ENCODE assay signal across 19 cellular contexts in the genomic region with DNA sequence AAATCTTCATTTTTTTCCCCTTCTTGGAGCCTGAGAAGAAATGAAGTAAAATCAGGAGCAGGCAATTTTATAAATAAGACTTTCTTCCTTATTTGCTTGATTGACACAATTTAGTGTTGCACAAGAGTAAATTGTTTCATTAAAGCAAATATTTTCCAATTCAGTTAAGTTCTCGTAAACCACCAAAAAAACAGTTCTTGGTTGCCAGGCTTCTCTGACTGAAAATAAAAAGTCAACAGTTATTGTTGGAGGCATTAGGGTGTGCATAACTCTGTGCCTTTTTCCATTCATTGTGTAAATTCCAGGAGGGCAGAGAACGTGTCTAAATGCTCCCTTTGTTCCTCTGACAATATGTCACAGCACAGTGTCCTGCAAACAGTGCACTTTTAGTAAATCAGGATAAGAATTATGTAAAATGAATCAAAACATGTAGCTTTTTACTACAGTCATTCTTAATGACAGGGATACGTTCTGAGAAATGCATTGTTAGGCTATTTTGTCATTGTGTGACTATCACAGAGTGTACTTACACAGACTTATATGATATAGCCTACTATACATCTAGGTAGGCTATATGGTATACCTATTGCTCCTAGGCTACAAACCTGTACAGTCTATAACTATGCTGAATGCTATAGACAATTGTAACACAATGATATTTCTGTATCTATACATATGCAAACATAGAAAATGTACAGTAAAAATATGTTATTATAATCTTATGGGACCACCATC. TPM values are rescaled to one million over a fixed set of nuclear protein-coding genes. Genes with fewer than 3 reads are reported as not detected.
DNase-seq lines count a peak whose midpoint lies in the region; ATAC-seq, FAIRE-seq and TF ChIP-seq lines count a peak whose summit lies in the region.
"Had no signal": no experiment of that assay in that cellular context is flagged by ENCODE, and none has a peak within 500 bp of the region (broad histone marks: within the 10 kb centered on the region; RNA-seq: fewer than 3 reads in every experiment).

CP (minus strand) TSS at position 47 of the 735 bp plus-strand sequence; CDS start at position 10, 37 bp downstream.

- H3K36me3 ChIP-seq in adipocyte (ENCODE audit: control insufficient read depth, insufficient read depth, low read length, severe bottlenecking): no peaks in the 10 kb centered on the region
- H3K36me3 ChIP-seq: BLaER1 had no signal

- TF ChIP-seq CTCF in retinal pigment epithelial cell (conservative IDR thresholded peaks at IDR 0.05; ENCODE audit: low read depth, low read length): no peak

- peak within 1 kb of the TSS; percentile 58 for H3K4me3 ChIP-seq in adipocyte (ENCODE audit: low read length)
- peak within 1 kb of the TSS; percentile 29 for H3K4me3 ChIP-seq in retinal pigment epithelial cell (ENCODE audit: low read length)
- H3K4me3 ChIP-seq: BLaER1 had no signal

- H3K9ac ChIP-seq in adipocyte (ENCODE audit: low read length): peak within 1 kb of the TSS; percentile 30
- H3K9ac ChIP-seq: BLaER1, parathyroid adenoma had no signal

- DNase-seq in GM12892 (ENCODE audit: insufficient read length) (no peak), adipocyte (ENCODE audit: low read depth) (no peak), left lobe of liver (ENCODE audit: low spot score) (no peak), retinal pigment epithelial cell (ENCODE audit: low read depth) (peak; percentile 35), left colon (no peak)
- no peak for DNase-seq in activated effector memory CD4-positive, alpha-beta T cell treated with anti-CD3 and anti-CD28 coated beads, Interleukin-2, amount 50 U/mL, for 16 hours
- no peak for DNase-seq in activated CD8-positive, alpha-beta memory T cell treated with anti-CD3 and anti-CD28 coated beads, Interleukin-2, amount 50 U/mL, for 48 hours
- DNase-seq: activated CD8-positive, alpha-beta memory T cell treated with anti-CD3 and anti-CD28 coated beads, Interleukin-2, amount 10 ng/mL, durations not matched to agents 7 days and 5 days; activated naive CD8-positive, alpha-beta T cell treated with anti-CD3 and anti-CD28 coated beads, Interleukin-2, amount 10 ng/mL, durations not matched to agents 7 days and 5 days; glutamatergic neuron; H7; NCI-H510A; SHP77; stimulated activated CD4-positive, alpha-beta T cell treated with anti-CD3 and anti-CD28 coated beads, Interleukin-4, amount 100 ng/mL, for 4 hours; stimulated activated naive CD8-positive, alpha-beta T cell treated with anti-CD3 and anti-CD28 coated beads, Interleukin-15, Interleukin-2, amounts not matched to agents 100 U/mL and 50 U/mL, for 24 hours had no signal

- no peaks in the 10 kb centered on the region for H3K9me3 ChIP-seq in adipocyte (ENCODE audit: control insufficient read depth, low read length)
- H3K9me3 ChIP-seq: BLaER1 had no signal

- no peaks in the 10 kb centered on the region for H3K27me3 ChIP-seq in adipocyte (replicated peaks; ENCODE audit: control insufficient read depth, insufficient read depth, low read length)
- H3K27me3 ChIP-seq: BLaER1 had no signal

- peaks cover 22% of the 10 kb centered on the region for H3K4me1 ChIP-seq in adipocyte (ENCODE audit: control insufficient read depth, insufficient read depth, low read length)
- H3K4me1 ChIP-seq: parathyroid adenoma had no signal

- ATAC-seq in left lobe of liver (peak; percentile 38), HG03520 (IDR thresholded peaks at IDR 0.05; ENCODE audit: unreplicated experiment) (no peak), left colon (no peak)
- ATAC-seq: activated CD8-positive, alpha-beta memory T cell treated with anti-CD3 and anti-CD28 coated beads, Interleukin-2, amount 10 ng/mL, durations not matched to agents 7 days and 5 days; stimulated activated naive CD8-positive, alpha-beta T cell treated with anti-CD3 and anti-CD28 coated beads, Interleukin-15, Interleukin-2, amounts not matched to agents 100 U/mL and 50 U/mL, for 24 hours had no signal

- intact Hi-C loops in left colon (cut with DNase I, micrococcal nuclease): no loop called here

- TF ChIP-seq POLR2A in GM12892 (IDR thresholded peaks at IDR 0.05; ENCODE audit: low read depth, low read length): no peak

- FAIRE-seq in GM12892 (lab: Jason Lieb, UNC): peak; percentile 53
- FAIRE-seq: GM18507 had no signal

RNA-seq across cellular contexts. Expression of gene CP, which starts in this region (rescaled TPM):
- not detected for polyA plus RNA-seq in GM12892 (2012; ENCODE audit: missing spikeins)
- 1,073 TPM for total RNA-seq in left lobe of liver
- total RNA-seq in left colon: 10 to 100 TPM in 1 of 2 donors, 1 to 10 TPM in 1; 6.1 to 11.1 TPM
- total RNA-seq: activated CD8-positive, alpha-beta memory T cell treated with anti-CD3 and anti-CD28 coated beads, Interleukin-2, amount 10 ng/mL, durations not matched to agents 7 days and 5 days; activated naive CD8-positive, alpha-beta T cell treated with anti-CD3 and anti-CD28 coated beads, Interleukin-2, amount 10 ng/mL, durations not matched to agents 7 days and 5 days had no signal

Comparison
In these comparisons a context has a peak if more than half of its experiments do, and no peak if none do; other contexts are left out.
1. RNA of gene CP (total RNA-seq): 1,073 TPM in left lobe of liver (single experiment); 6.1 to 11.1 TPM in left colon; every median in the first group is over 10 times any median in the second.